Comparison of ENCODE assay signal across 9 cellular contexts in genomic region chr1:30763654-30764248, GRCh38. TPM values are rescaled to one million over a fixed set of nuclear protein-coding genes. Genes with fewer than 3 reads are reported as not detected.
A peak's percentile ranks its signal among the peaks of the same experiment; 100 is the strongest.
DNase-seq lines count a peak whose midpoint lies in the region; ATAC-seq, FAIRE-seq and TF ChIP-seq lines count a peak whose summit lies in the region.
"Had no signal": no experiment of that assay in that cellular context is flagged by ENCODE, and none has a peak within 500 bp of the region (broad histone marks: within the 10 kb centered on the region; RNA-seq: fewer than 3 reads in every experiment).

No MANE protein-coding gene starts in this region.

- no peak overlapping the region for H3K4me2 ChIP-seq in astrocyte (ENCODE audit: low read length)

- H3K4me1 Mint-ChIP-seq in activated CD4-positive, alpha-beta T cell treated with anti-CD3 and anti-CD28 coated beads, Interleukin-2, amount 10 ng/mL, durations not matched to agents 7 days and 5 days, result peaks cover 68% of the 10 kb centered on the region
- H3K4me1 Mint-ChIP-seq in astrocyte (ENCODE audit: low read depth, unreplicated experiment) (peaks cover 26% of the 10 kb centered on the region), glutamatergic neuron (ENCODE audit: low read depth, unreplicated experiment) (peaks cover 17% of the 10 kb centered on the region)

- no peak overlapping the region for H3K4me3 ChIP-seq in astrocyte (ENCODE audit: insufficient read depth, low read depth, low read length)
- H3K4me3 ChIP-seq in muscle layer of colon (ENCODE audit: low read depth in 1 of 2, low read length in 2 of 2), result no peak overlapping the region
- H3K4me3 ChIP-seq in upper lobe of right lung, result no peak overlapping the region

- ATAC-seq in upper lobe of right lung, result peak; percentile 40

- peaks cover 7% of the 10 kb centered on the region for H3K4me1 ChIP-seq in astrocyte (ENCODE audit: insufficient read depth, low read length)
- H3K4me1 ChIP-seq in muscle layer of colon (ENCODE audit: insufficient read depth, low read length), result peaks cover 35% of the 10 kb centered on the region
- peaks cover 4% of the 10 kb centered on the region for H3K4me1 ChIP-seq in upper lobe of right lung

- DNase-seq in activated CD4-positive, alpha-beta T cell treated with anti-CD3 and anti-CD28 coated beads, Interleukin-2, amount 10 ng/mL, durations not matched to agents 7 days and 5 days, result no peak
- no peak for DNase-seq in activated CD4-positive, alpha-beta T cell treated with anti-CD3 and anti-CD28 coated beads, Interleukin-2, amount 50 U/mL, for 4 hours
- DNase-seq in astrocyte (ENCODE audit: low read depth) (peak; percentile 66), upper lobe of right lung (no peak), glutamatergic neuron (no peak), NCI-H1105 treated with DMSO at 0.1 percent for 48 hours (lab: John Stamatoyannopoulos, UW) (no peak), GM19239 (ENCODE audit: insufficient read length, low spot score) (no peak)

- peak overlapping the region; percentile 31 for H3K27ac Mint-ChIP-seq in activated CD4-positive, alpha-beta T cell treated with anti-CD3 and anti-CD28 coated beads, Interleukin-2, amount 10 ng/mL, durations not matched to agents 7 days and 5 days
- no peak overlapping the region for H3K27ac Mint-ChIP-seq in astrocyte (ENCODE audit: unreplicated experiment)
- no peak overlapping the region for H3K27ac Mint-ChIP-seq in glutamatergic neuron (ENCODE audit: unreplicated experiment)

- no peak overlapping the region for H2AFZ ChIP-seq in astrocyte (ENCODE audit: low read depth, low read length)

- H3K79me2 ChIP-seq in astrocyte (ENCODE audit: insufficient read depth, low read length), result no peaks in the 10 kb centered on the region

- no peaks in the 10 kb centered on the region for H3K9me3 ChIP-seq in astrocyte (ENCODE audit: insufficient read depth, low read depth, low read length)
- H3K9me3 ChIP-seq in muscle layer of colon (ENCODE audit: low read length), result no peaks in the 10 kb centered on the region
- H3K9me3 ChIP-seq in upper lobe of right lung, result no peaks in the 10 kb centered on the region

- no peak overlapping the region for H3K4me3 Mint-ChIP-seq in activated CD4-positive, alpha-beta T cell treated with anti-CD3 and anti-CD28 coated beads, Interleukin-2, amount 10 ng/mL, durations not matched to agents 7 days and 5 days
- H3K4me3 Mint-ChIP-seq in astrocyte (ENCODE audit: unreplicated experiment), result no peak overlapping the region
- H3K4me3 Mint-ChIP-seq in glutamatergic neuron (ENCODE audit: unreplicated experiment), result no peak overlapping the region

- intact Hi-C loops in upper lobe of right lung (cut with DNase I), result no loop called here

- no peaks in the 10 kb centered on the region for H4K20me1 ChIP-seq in astrocyte (ENCODE audit: insufficient read depth, low read length)

- CTCF ChIA-PET in activated CD4-positive, alpha-beta T cell treated with anti-CD3 and anti-CD28 coated beads, Interleukin-2, amount 10 ng/mL, durations not matched to agents 7 days and 5 days (lab: Charles Lee), result interaction anchor here (0.9 to 6.3 kb wide), 4 partner anchors 9 to 45 kb away, joined by 3 to 40 read pairs (median 4); no protein-coding TSS in a partner anchor

- no peak for FAIRE-seq in astrocyte (lab: Jason Lieb, UNC)
- FAIRE-seq in GM19239 (lab: Jason Lieb, UNC), result no peak

- H3K9ac ChIP-seq in astrocyte (ENCODE audit: low read length), result no peak overlapping the region
- H3K9ac ChIP-seq in muscle layer of colon (ENCODE audit: low read length), result peak overlapping the region; percentile 41

- POLR2A ChIA-PET in activated CD4-positive, alpha-beta T cell treated with anti-CD3 and anti-CD28 coated beads, Interleukin-2, amount 10 ng/mL, durations not matched to agents 7 days and 5 days (lab: Charles Lee), result no interaction called here

- no peaks in the 10 kb centered on the region for H3K36me3 ChIP-seq in astrocyte (ENCODE audit: insufficient read depth, low read length)
- H3K36me3 ChIP-seq in muscle layer of colon (ENCODE audit: insufficient read depth, low read length), result no peaks in the 10 kb centered on the region
- H3K36me3 ChIP-seq in upper lobe of right lung, result no peaks in the 10 kb centered on the region

- no peaks in the 10 kb centered on the region for H3K9me3 Mint-ChIP-seq in activated CD4-positive, alpha-beta T cell treated with anti-CD3 and anti-CD28 coated beads, Interleukin-2, amount 10 ng/mL, durations not matched to agents 7 days and 5 days
- H3K9me3 Mint-ChIP-seq in astrocyte (ENCODE audit: unreplicated experiment), result peaks cover 3% of the 10 kb centered on the region
- peaks cover 1% of the 10 kb centered on the region for H3K9me3 Mint-ChIP-seq in glutamatergic neuron (ENCODE audit: unreplicated experiment)

- H3K27me3 Mint-ChIP-seq in activated CD4-positive, alpha-beta T cell treated with anti-CD3 and anti-CD28 coated beads, Interleukin-2, amount 10 ng/mL, durations not matched to agents 7 days and 5 days, result no peaks in the 10 kb centered on the region
- H3K27me3 Mint-ChIP-seq in astrocyte (ENCODE audit: low read depth, unreplicated experiment) (peaks cover 7% of the 10 kb centered on the region), glutamatergic neuron (ENCODE audit: unreplicated experiment) (no peaks in the 10 kb centered on the region)

- H3K27me3 ChIP-seq in astrocyte (ENCODE audit: insufficient read depth, low read length) (no peaks in the 10 kb centered on the region), muscle layer of colon (ENCODE audit: control insufficient read depth in 1 of 2, insufficient read depth in 2 of 2, low read length in 2 of 2) (no peaks in the 10 kb centered on the region), upper lobe of right lung (no peaks in the 10 kb centered on the region)

- H3K27ac ChIP-seq in astrocyte (ENCODE audit: low read depth, low read length) (no peak overlapping the region), muscle layer of colon (ENCODE audit: low read depth, low read length) (peak overlapping the region; percentile 29), upper lobe of right lung (no peak overlapping the region)
- H3K27ac ChIP-seq: epithelial cell of prostate had no signal

- TF ChIP-seq CTCF in astrocyte (IDR thresholded peaks at IDR 0.05; ENCODE audit: insufficient read depth, low read depth, low read length) (no peak), upper lobe of right lung (IDR thresholded peaks at IDR 0.05) (no peak), glutamatergic neuron (IDR thresholded peaks at IDR 0.05; ENCODE audit: partially characterized antibody, unreplicated experiment) (no peak)

- H3K36me3 Mint-ChIP-seq in activated CD4-positive, alpha-beta T cell treated with anti-CD3 and anti-CD28 coated beads, Interleukin-2, amount 10 ng/mL, durations not matched to agents 7 days and 5 days (ENCODE audit: low read depth), result peaks cover 2% of the 10 kb centered on the region
- H3K36me3 Mint-ChIP-seq in astrocyte (ENCODE audit: low read depth, unreplicated experiment) (peaks cover 2% of the 10 kb centered on the region), glutamatergic neuron (ENCODE audit: unreplicated experiment) (no peaks in the 10 kb centered on the region)

RNA-seq across cellular contexts. Expression of gene LAPTM5, which starts 6.2 kb away (rescaled TPM):
- 100 to 1,000 TPM; 481 to 584 TPM for total RNA-seq in activated CD4-positive, alpha-beta T cell treated with anti-CD3 and anti-CD28 coated beads, Interleukin-2, amount 10 ng/mL, durations not matched to agents 7 days and 5 days
- 0.77 and 0.89 TPM in 2 replicates for total RNA-seq in astrocyte
- total RNA-seq in upper lobe of right lung, result 424 TPM
- total RNA-seq in glutamatergic neuron (ENCODE audit: unreplicated experiment), result 0.56 TPM

RNA-seq across cellular contexts. Expression of gene MATN1, which starts 40.4 kb away (rescaled TPM):
- not detected for total RNA-seq in activated CD4-positive, alpha-beta T cell treated with anti-CD3 and anti-CD28 coated beads, Interleukin-2, amount 10 ng/mL, durations not matched to agents 7 days and 5 days
- total RNA-seq in astrocyte, result 0.32 and 0.34 TPM in 2 replicates
- not detected for total RNA-seq in upper lobe of right lung
- total RNA-seq in glutamatergic neuron (ENCODE audit: unreplicated experiment), result 0.22 TPM

Comparison
In these comparisons a context has a peak if more than half of its experiments do, and no peak if none do; other contexts are left out.
1. RNA of gene LAPTM5, which starts 6.2 kb away (total RNA-seq): 481 to 584 TPM in activated CD4-positive, alpha-beta T cell treated with anti-CD3 and anti-CD28 coated beads, Interleukin-2, amount 10 ng/mL, durations not matched to agents 7 days and 5 days and 424 TPM in upper lobe of right lung (single experiment); 0.77 to 0.89 TPM in astrocyte and 0.56 TPM in glutamatergic neuron (single experiment); every median in the first group is over 100 times any median in the second.